In the genomic region with DNA sequence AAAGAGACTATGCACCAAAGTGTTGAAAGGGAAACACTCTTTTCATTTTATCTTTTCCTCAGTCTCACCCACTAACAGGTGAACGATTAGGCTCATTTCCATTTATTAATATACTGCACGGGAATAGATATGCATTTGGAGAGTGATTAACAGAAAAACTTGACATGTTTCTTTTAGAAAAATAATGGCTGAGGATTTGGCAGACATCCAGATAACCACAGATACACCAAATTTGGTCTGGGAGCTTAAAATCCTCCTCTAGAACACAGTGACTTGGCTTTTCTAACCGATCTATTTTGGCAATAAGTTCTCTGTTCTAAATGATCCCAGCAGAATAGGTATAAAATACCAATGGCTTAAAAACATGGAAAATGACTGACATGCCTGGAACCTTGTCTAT, we compare ENCODE assay signal across 31 cellular contexts.
"Had no signal": no experiment of that assay in that cellular context is flagged by ENCODE, and none has a peak within 500 bp of the region (broad histone marks: within the 10 kb centered on the region; RNA-seq: fewer than 3 reads in every experiment).

No MANE protein-coding gene starts in this region.

- H3K27me3 ChIP-seq: body of pancreas, cardiac muscle cell, dorsolateral prefrontal cortex, ovary, suprapubic skin, tibial artery, upper lobe of right lung had no signal

- H3K4me3 Mint-ChIP-seq: activated CD4-positive, alpha-beta T cell treated with anti-CD3 and anti-CD28 coated beads, Interleukin-2, amount 10 ng/mL, durations not matched to agents 7 days and 5 days; activated CD8-positive, alpha-beta T cell treated with anti-CD3 and anti-CD28 coated beads for 36 hours; activated naive CD4-positive, alpha-beta T cell treated with anti-CD3 and anti-CD28 coated beads, Interleukin-2, amount 50 U/mL, for 24 hours; activated naive CD8-positive, alpha-beta T cell treated with anti-CD3 and anti-CD28 coated beads, Interleukin-2, amount 50 U/mL, for 24 hours; activated T-cell treated with anti-CD3 and anti-CD28 coated beads, Interleukin-2, amount 50 U/mL, for 4 hours; naive B cell; nephron progenitor cell had no signal

- H3K9me3 Mint-ChIP-seq: nephron progenitor cell had no signal

- H3K4me3 ChIP-seq: body of pancreas, cardiac muscle cell, coronary artery, dorsolateral prefrontal cortex, ovary, suprapubic skin, tibial artery, upper lobe of right lung had no signal

- H3K27me3 Mint-ChIP-seq: activated CD4-positive, alpha-beta T cell treated with anti-CD3 and anti-CD28 coated beads, Interleukin-2, amount 10 ng/mL, durations not matched to agents 7 days and 5 days; activated CD8-positive, alpha-beta T cell treated with anti-CD3 and anti-CD28 coated beads for 36 hours; activated naive CD4-positive, alpha-beta T cell treated with anti-CD3 and anti-CD28 coated beads, Interleukin-2, amount 50 U/mL, for 24 hours; activated naive CD8-positive, alpha-beta T cell treated with anti-CD3 and anti-CD28 coated beads, Interleukin-2, amount 50 U/mL, for 24 hours; naive B cell; progenitor cell of endocrine pancreas had no signal

- H3K4me1 Mint-ChIP-seq: activated CD4-positive, alpha-beta T cell treated with anti-CD3 and anti-CD28 coated beads, Interleukin-2, amount 10 ng/mL, durations not matched to agents 7 days and 5 days; activated naive CD4-positive, alpha-beta T cell treated with anti-CD3 and anti-CD28 coated beads, Interleukin-2, amount 50 U/mL, for 24 hours; activated naive CD8-positive, alpha-beta T cell treated with anti-CD3 and anti-CD28 coated beads, Interleukin-2, amount 50 U/mL, for 24 hours; naive B cell had no signal

- H3K36me3 ChIP-seq: cardiac muscle cell, ovary, suprapubic skin, tibial artery, upper lobe of right lung had no signal

- H3K9me3 ChIP-seq: body of pancreas, ovary, suprapubic skin, tibial artery, upper lobe of right lung had no signal

- H3K36me3 Mint-ChIP-seq: activated naive CD4-positive, alpha-beta T cell treated with anti-CD3 and anti-CD28 coated beads, Interleukin-2, amount 50 U/mL, for 24 hours; naive B cell had no signal

- H3K27ac Mint-ChIP-seq: activated CD4-positive, alpha-beta T cell treated with anti-CD3 and anti-CD28 coated beads, Interleukin-2, amount 10 ng/mL, durations not matched to agents 7 days and 5 days; activated CD8-positive, alpha-beta T cell treated with anti-CD3 and anti-CD28 coated beads for 36 hours; activated naive CD4-positive, alpha-beta T cell treated with anti-CD3 and anti-CD28 coated beads, Interleukin-2, amount 50 U/mL, for 24 hours; activated naive CD8-positive, alpha-beta T cell treated with anti-CD3 and anti-CD28 coated beads, Interleukin-2, amount 50 U/mL, for 24 hours; activated T-helper 2 cell treated with anti-CD3 and anti-CD28 coated beads, Interferon-gamma antibody, Interleukin-2, Interleukin-4, amounts not matched to agents 10 μg/mL and 5 μg/mL and 100 μg/mL, durations not matched to agents 14 hours and 24 hours and 36 hours; naive B cell; nephron progenitor cell; progenitor cell of endocrine pancreas had no signal

- H3K27ac ChIP-seq: body of pancreas, cardiac muscle cell, coronary artery, dorsolateral prefrontal cortex, ovary, suprapubic skin, tibial artery, upper lobe of right lung had no signal

- DNase-seq: activated CD4-positive, alpha-beta T cell treated with anti-CD3 and anti-CD28 coated beads for 1 hour; activated CD4-positive, alpha-beta T cell treated with anti-CD3 and anti-CD28 coated beads, Interleukin-2, amount 10 ng/mL, durations not matched to agents 7 days and 5 days; activated CD8-positive, alpha-beta T cell treated with anti-CD3 and anti-CD28 coated beads for 36 hours; activated naive CD8-positive, alpha-beta T cell treated with anti-CD3 and anti-CD28 coated beads, Interleukin-2, amount 50 U/mL, for 24 hours; activated T-cell treated with anti-CD3 and anti-CD28 coated beads, Interleukin-2, amount 50 U/mL, for 4 hours; amygdala; body of pancreas; cerebellar nuclear complex; dorsolateral prefrontal cortex; effector memory CD4-positive, alpha-beta T cell; erythroblast; foreskin fibroblast; head of caudate nucleus; hippocampal formation; left cardiac atrium; left ventricle myocardium superior; naive B cell; nephron progenitor cell; ovary; small intestine; stimulated activated CD4-positive, alpha-beta T cell treated with anti-CD3 and anti-CD28 coated beads, Interleukin-2, amount 100 ng/mL, for 24 hours; stimulated activated naive CD4-positive, alpha-beta T cell; T-helper 2 cell; tibial artery; upper lobe of right lung had no signal
